ENCODE assay signal across 26 cellular contexts in the genomic region with DNA sequence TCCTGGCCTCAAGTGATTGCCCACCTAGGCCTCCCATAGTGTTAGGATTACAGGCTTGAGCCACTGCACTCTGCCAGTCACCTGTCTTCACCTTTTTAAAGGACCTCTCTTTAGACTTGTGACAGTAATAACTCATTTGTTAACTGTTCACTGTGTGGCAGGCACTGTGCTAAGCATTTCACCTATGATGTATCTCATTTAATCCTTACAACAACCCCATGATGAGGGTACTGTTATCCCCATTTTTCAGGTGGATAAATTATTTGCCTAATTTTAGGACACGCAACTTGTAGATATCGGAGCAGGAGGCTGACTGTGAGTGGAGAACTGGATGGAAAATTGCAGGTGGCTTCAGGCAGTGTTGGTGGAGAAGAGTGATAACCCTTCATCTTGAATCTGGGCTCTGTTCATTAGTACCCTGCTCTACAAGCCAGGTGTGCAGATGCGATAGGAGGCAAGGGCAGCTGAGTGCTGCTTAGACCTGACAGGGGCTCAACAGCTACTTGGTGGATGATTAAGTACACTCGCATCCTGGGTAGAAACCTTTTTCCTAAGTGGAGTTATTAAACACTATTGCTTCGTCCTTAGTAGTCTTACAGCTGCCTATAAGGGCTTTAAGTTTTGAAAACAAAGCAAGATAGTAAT.
"Had no signal": no experiment of that assay in that cellular context is flagged by ENCODE, and none has a peak within 500 bp of the region (broad histone marks: within the 10 kb centered on the region; RNA-seq: fewer than 3 reads in every experiment).

No MANE protein-coding gene starts in this region.

- H3K36me3 ChIP-seq: colonic mucosa, transverse colon, uterus had no signal

- H3K4me1 ChIP-seq: uterus had no signal

- ATAC-seq: activated T-helper 17 cell treated with anti-CD3 and anti-CD28 coated beads, Interleukin-2, amount 50 U/mL, for 72 hours; effector memory CD8-positive, alpha-beta T cell; esophagus mucosa; left lobe of liver; sciatic nerve; stimulated activated effector memory CD8-positive, alpha-beta T cell treated with anti-CD3 and anti-CD28 coated beads, Interleukin-12 subunit alpha, Interleukin-12 subunit beta, amount 100 ng/mL, for 72 hours had no signal

- H3K4me3 Mint-ChIP-seq: activated naive CD8-positive, alpha-beta T cell; activated T-cell treated with anti-CD3 and anti-CD28 coated beads, Interleukin-2, amount 50 U/mL, for 24 hours; activated T-helper 17 cell treated with anti-CD3 and anti-CD28 coated beads, Interleukin-2, amount 50 U/mL, for 72 hours; effector memory CD8-positive, alpha-beta T cell; mesothelial cell of epicardium; nephron progenitor cell; stimulated activated effector memory CD8-positive, alpha-beta T cell treated with anti-CD3 and anti-CD28 coated beads, Interleukin-12 subunit alpha, Interleukin-12 subunit beta, amount 100 ng/mL, for 72 hours had no signal

- H3K9me3 Mint-ChIP-seq: activated T-cell treated with anti-CD3 and anti-CD28 coated beads, Interleukin-2, amount 50 U/mL, for 24 hours; activated T-helper 17 cell treated with anti-CD3 and anti-CD28 coated beads, Interleukin-2, amount 50 U/mL, for 72 hours; effector memory CD8-positive, alpha-beta T cell; mesothelial cell of epicardium; nephron progenitor cell; stimulated activated effector memory CD8-positive, alpha-beta T cell treated with anti-CD3 and anti-CD28 coated beads, Interleukin-12 subunit alpha, Interleukin-12 subunit beta, amount 100 ng/mL, for 72 hours had no signal

- H3K9me3 ChIP-seq: colonic mucosa, transverse colon, uterus had no signal

- H3K27ac Mint-ChIP-seq: activated naive CD8-positive, alpha-beta T cell; activated T-cell treated with anti-CD3 and anti-CD28 coated beads, Interleukin-2, amount 50 U/mL, for 24 hours; activated T-helper 17 cell treated with anti-CD3 and anti-CD28 coated beads, Interleukin-2, amount 50 U/mL, for 72 hours; effector memory CD8-positive, alpha-beta T cell; mesothelial cell of epicardium; nephron progenitor cell; stimulated activated effector memory CD8-positive, alpha-beta T cell treated with anti-CD3 and anti-CD28 coated beads, Interleukin-12 subunit alpha, Interleukin-12 subunit beta, amount 100 ng/mL, for 72 hours had no signal

- H3K27ac ChIP-seq: colonic mucosa, dorsolateral prefrontal cortex, parathyroid adenoma, transverse colon, uterus, WERI-Rb-1 had no signal

- H3K9ac ChIP-seq: parathyroid adenoma had no signal

- DNase-seq: activated CD4-positive, alpha-beta T cell treated with anti-CD3 and anti-CD28 coated beads for 1 hour; activated CD4-positive, alpha-beta T cell treated with anti-CD3 and anti-CD28 coated beads, Interleukin-2, amount 50 U/mL, for 1 hour; activated CD8-positive, alpha-beta memory T cell treated with anti-CD3 and anti-CD28 coated beads for 24 hours; activated CD8-positive, alpha-beta memory T cell treated with anti-CD3 and anti-CD28 coated beads, Interleukin-2, amount 50 U/mL, for 4 hours; activated T-cell treated with anti-CD3 and anti-CD28 coated beads, Interleukin-2, amount 50 U/mL, for 24 hours; amniotic stem cell; colonic mucosa; dorsolateral prefrontal cortex; effector memory CD8-positive, alpha-beta T cell; foreskin melanocyte; nephron progenitor cell; nucleus accumbens; small intestine; stimulated activated CD4-positive, alpha-beta T cell treated with anti-CD3 and anti-CD28 coated beads, Interleukin-2, amount 100 ng/mL, for 24 hours; transverse colon; uterus; WERI-Rb-1 had no signal

- H3K27me3 Mint-ChIP-seq: activated naive CD8-positive, alpha-beta T cell; activated T-cell treated with anti-CD3 and anti-CD28 coated beads, Interleukin-2, amount 50 U/mL, for 24 hours; activated T-helper 17 cell treated with anti-CD3 and anti-CD28 coated beads, Interleukin-2, amount 50 U/mL, for 72 hours; effector memory CD8-positive, alpha-beta T cell had no signal

- H3K27me3 ChIP-seq: colonic mucosa, dorsolateral prefrontal cortex, transverse colon, uterus had no signal

- H2AFZ ChIP-seq: parathyroid adenoma had no signal

- H3K4me3 ChIP-seq: colonic mucosa, dorsolateral prefrontal cortex, lung, transverse colon, uterus had no signal

- H3K4me1 Mint-ChIP-seq: activated T-helper 17 cell treated with anti-CD3 and anti-CD28 coated beads, Interleukin-2, amount 50 U/mL, for 72 hours; stimulated activated effector memory CD8-positive, alpha-beta T cell treated with anti-CD3 and anti-CD28 coated beads, Interleukin-12 subunit alpha, Interleukin-12 subunit beta, amount 100 ng/mL, for 72 hours had no signal
